In the genomic region with DNA sequence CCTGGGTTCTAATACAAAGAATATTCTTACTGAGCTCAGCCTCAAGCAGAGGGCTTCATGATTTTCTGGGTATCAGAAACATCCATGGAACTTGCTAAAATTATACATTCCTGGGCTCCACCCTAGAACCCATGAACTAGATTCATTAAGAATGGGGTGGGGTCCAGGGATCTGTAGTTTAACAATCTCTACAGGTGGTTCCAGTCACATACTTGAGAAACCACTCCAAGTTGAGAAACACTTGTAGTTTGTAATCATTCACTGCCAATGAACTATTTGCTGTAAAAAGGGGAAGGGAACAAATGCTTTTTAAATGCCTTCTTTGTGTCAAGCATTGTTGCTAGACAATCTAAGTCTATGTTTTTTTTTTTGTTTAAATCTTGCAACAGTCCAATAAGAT, we compare ENCODE assay signal across 20 cellular contexts.
DNase-seq lines count a peak whose midpoint lies in the region; ATAC-seq and TF ChIP-seq lines count a peak whose summit lies in the region.
"Had no signal": no experiment of that assay in that cellular context is flagged by ENCODE, and none has a peak within 500 bp of the region (broad histone marks: within the 10 kb centered on the region; RNA-seq: fewer than 3 reads in every experiment).

No MANE protein-coding gene starts in this region.

- H3K36me3 ChIP-seq in upper lobe of right lung = no peaks in the 10 kb centered on the region

- H3K4me3 Mint-ChIP-seq in activated CD8-positive, alpha-beta memory T cell treated with anti-CD3 and anti-CD28 coated beads, Interleukin-2, amount 10 ng/mL, durations not matched to agents 7 days and 5 days = no peak overlapping the region
- peak overlapping the region; percentile 55 for H3K4me3 Mint-ChIP-seq in natural killer cell

- H3K4me1 Mint-ChIP-seq in activated CD8-positive, alpha-beta memory T cell treated with anti-CD3 and anti-CD28 coated beads, Interleukin-2, amount 10 ng/mL, durations not matched to agents 7 days and 5 days = peaks cover 30% of the 10 kb centered on the region
- peaks cover 58 to 76% of the 10 kb centered on the region in 2 donors for H3K4me1 Mint-ChIP-seq in natural killer cell

- H3K27me3 ChIP-seq in upper lobe of right lung = no peaks in the 10 kb centered on the region
- H3K27me3 ChIP-seq: BLaER1 treated with 17β-estradiol and CSF1 and Interleukin-3, amounts not matched to agents 10 nM and 100 nM had no signal

- peak overlapping the region; percentile 8 for H3K27ac Mint-ChIP-seq in activated CD8-positive, alpha-beta memory T cell treated with anti-CD3 and anti-CD28 coated beads, Interleukin-2, amount 10 ng/mL, durations not matched to agents 7 days and 5 days
- H3K27ac Mint-ChIP-seq in natural killer cell = peak overlapping the region; percentile 58 to 71

- peaks cover 10% of the 10 kb centered on the region for H3K9me3 Mint-ChIP-seq in activated CD8-positive, alpha-beta memory T cell treated with anti-CD3 and anti-CD28 coated beads, Interleukin-2, amount 10 ng/mL, durations not matched to agents 7 days and 5 days (ENCODE audit: low read depth)
- no peaks in the 10 kb centered on the region for H3K9me3 Mint-ChIP-seq in natural killer cell

- no peaks in the 10 kb centered on the region for H3K27me3 Mint-ChIP-seq in activated CD8-positive, alpha-beta memory T cell treated with anti-CD3 and anti-CD28 coated beads, Interleukin-2, amount 10 ng/mL, durations not matched to agents 7 days and 5 days
- no peaks in the 10 kb centered on the region for H3K27me3 Mint-ChIP-seq in natural killer cell (ENCODE audit: low read depth in 2 of 2)
- H3K27me3 Mint-ChIP-seq: CD8-positive, alpha-beta memory T cell had no signal

- ATAC-seq in activated CD8-positive, alpha-beta memory T cell treated with anti-CD3 and anti-CD28 coated beads, Interleukin-2, amount 10 ng/mL, durations not matched to agents 7 days and 5 days = no peak
- no peak for ATAC-seq in natural killer cell
- peak; percentile 66 for ATAC-seq in upper lobe of right lung
- ATAC-seq in GM18873 (IDR thresholded peaks at IDR 0.05; ENCODE audit: low FRiP score, unreplicated experiment) = no peak
- no peak for ATAC-seq in GM21423 (IDR thresholded peaks at IDR 0.05; ENCODE audit: unreplicated experiment)
- ATAC-seq: HepG2 had no signal

- peaks cover 13% of the 10 kb centered on the region for H3K4me1 ChIP-seq in upper lobe of right lung

- TF ChIP-seq CTCF in fibroblast of the aortic adventitia (IDR thresholded peaks at IDR 0.05; ENCODE audit: insufficient read depth, low read length) (no peak), natural killer cell (IDR thresholded peaks at IDR 0.05) (no peak), upper lobe of right lung (IDR thresholded peaks at IDR 0.05) (no peak)

- H3K36me3 Mint-ChIP-seq in activated CD8-positive, alpha-beta memory T cell treated with anti-CD3 and anti-CD28 coated beads, Interleukin-2, amount 10 ng/mL, durations not matched to agents 7 days and 5 days = peaks cover 74% of the 10 kb centered on the region
- H3K36me3 Mint-ChIP-seq in natural killer cell = peaks cover 25% of the 10 kb centered on the region

- DNase-seq in activated CD8-positive, alpha-beta memory T cell treated with anti-CD3 and anti-CD28 coated beads, Interleukin-2, amount 10 ng/mL, durations not matched to agents 7 days and 5 days = no peak
- no peak for DNase-seq in activated CD8-positive, alpha-beta memory T cell treated with anti-CD3 and anti-CD28 coated beads, Interleukin-2, amount 50 U/mL, for 48 hours
- DNase-seq in fibroblast of the aortic adventitia (ENCODE audit: low read depth) (peak; percentile 8), natural killer cell (no peak), upper lobe of right lung (no peak), NCI-H2227 (lab: John Stamatoyannopoulos, UW; ENCODE audit: unreplicated experiment) (no peak)
- DNase-seq: CD8-positive, alpha-beta memory T cell; DMS79; NCI-H1105; NCI-H1694; NCI-H2171; NCI-H446 treated with DMSO at 0.1 percent for 48 hours; OCI-M1; RPMI8226; SIG-M5 had no signal

- H3K4me3 ChIP-seq in fibroblast of the aortic adventitia (ENCODE audit: low read depth, low read length) (no peak overlapping the region), upper lobe of right lung (peak overlapping the region; percentile 30)
- H3K4me3 ChIP-seq: BLaER1 treated with 17β-estradiol and CSF1 and Interleukin-3, amounts not matched to agents 10 nM and 100 nM had no signal

- peak overlapping the region; percentile 67 for H3K27ac ChIP-seq in upper lobe of right lung
- H3K27ac ChIP-seq: KMS-11 had no signal

- H3K9me3 ChIP-seq in upper lobe of right lung = no peaks in the 10 kb centered on the region

- CTCF ChIA-PET in activated CD8-positive, alpha-beta memory T cell treated with anti-CD3 and anti-CD28 coated beads, Interleukin-2, amount 10 ng/mL, durations not matched to agents 7 days and 5 days (lab: Charles Lee) = no interaction called here

- intact Hi-C loops in natural killer cell (cut with micrococcal nuclease) = loop anchor here (5.0 kb wide), 1 partner anchor 36 kb away; no protein-coding TSS in a partner anchor
- intact Hi-C loops in upper lobe of right lung (cut with DNase I) = no loop called here
